8 cellular contexts compared by ENCODE assay signal in the genomic region with DNA sequence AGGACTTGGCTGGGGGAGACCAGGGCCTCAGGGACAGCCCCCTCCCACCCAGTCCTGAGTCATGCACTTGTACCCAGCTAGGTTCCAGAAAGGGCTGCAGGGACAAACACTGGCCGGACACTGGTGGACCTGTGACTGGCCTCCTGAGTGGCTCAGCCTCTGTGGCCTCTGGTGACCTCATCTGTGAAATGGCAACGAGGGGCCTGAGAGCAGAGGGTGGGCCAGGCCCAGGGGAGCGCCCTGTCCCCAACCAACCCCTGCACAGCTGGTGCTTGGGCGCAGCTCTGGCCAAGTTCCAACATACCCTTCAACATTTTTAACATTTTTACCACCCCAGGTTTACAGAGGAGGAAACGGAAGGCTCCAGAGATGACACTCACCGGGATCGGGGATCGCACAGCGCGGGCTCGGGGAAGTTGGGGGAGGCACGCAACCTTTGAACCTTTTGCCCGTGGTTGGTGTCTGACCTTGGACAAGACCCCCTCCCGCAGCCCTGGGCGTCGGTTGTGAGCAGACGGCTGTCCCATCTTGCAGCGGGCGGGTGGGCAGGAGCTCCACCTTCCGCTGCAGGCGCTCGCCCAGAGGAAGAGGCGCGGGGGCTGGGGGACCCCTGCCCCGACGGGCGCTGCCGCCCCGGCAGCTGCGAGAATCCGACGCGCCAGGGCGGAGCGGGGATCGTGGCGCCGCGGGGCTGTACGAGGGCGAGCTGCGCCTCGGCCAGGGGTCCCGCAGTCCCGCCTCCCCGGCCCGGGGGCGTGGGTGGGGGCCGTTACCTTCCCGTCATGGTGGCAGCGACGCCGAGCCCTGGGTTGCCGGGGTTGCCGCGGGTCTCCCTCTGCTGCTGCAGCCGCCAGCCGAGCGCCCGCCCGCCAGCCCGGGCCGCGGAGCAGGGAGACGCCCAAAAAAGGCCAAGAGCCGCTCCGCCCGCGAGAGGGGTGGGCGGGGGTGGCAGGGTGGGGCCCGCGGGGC. TPM values are rescaled to one million over a fixed set of nuclear protein-coding genes. Genes with fewer than 3 reads are reported as not detected.
DNase-seq lines count a peak whose midpoint lies in the region; ATAC-seq, FAIRE-seq and TF ChIP-seq lines count a peak whose summit lies in the region.

No MANE protein-coding gene starts in this region.

- H3K9me3 ChIP-seq in AG04450 (ENCODE audit: control insufficient read depth, insufficient read depth, low read length): no peaks in the 10 kb centered on the region; the same call in 1 of the 2 replicates
- H3K9me3 ChIP-seq in adipocyte (ENCODE audit: control insufficient read depth, low read length): no peaks in the 10 kb centered on the region
- H3K9me3 ChIP-seq in iPS DF 6.9 (ENCODE audit: control insufficient read depth, insufficient read depth, low read length): no peaks in the 10 kb centered on the region

- no peak for FAIRE-seq in HTR-8/SVneo (lab: Jason Lieb, UNC)

- H3K4me3 ChIP-seq in AG04450 (ENCODE audit: low read depth, low read length): peak overlapping the region; percentile 63
- peak overlapping the region; percentile 85 for H3K4me3 ChIP-seq in adipocyte (ENCODE audit: low read length)
- peak overlapping the region; percentile 67; the same call in 1 of the 2 replicates for H3K4me3 ChIP-seq in iPS DF 6.9 (ENCODE audit: low read length)
- H3K4me3 ChIP-seq in skeletal muscle cell (ENCODE audit: low read depth, low read length): peak overlapping the region; percentile 43

- no CpG with 5 or more reads among the region's 72 CpGs for WGBS in iPS DF 6.9 (ENCODE audit: insufficient coverage, insufficient read length)

- no peak for DNase-seq in AG04450 (ENCODE audit: low read depth, low spot score)
- DNase-seq in HTR-8/SVneo (ENCODE audit: insufficient read length, low spot score): peak; percentile 48
- DNase-seq in adipocyte (ENCODE audit: low read depth): peak; percentile 68
- no peak for DNase-seq in iPS DF 6.9 (ENCODE audit: low read depth, low spot score)
- DNase-seq in skeletal muscle cell (ENCODE audit: low read depth): no peak
- DNase-seq in inferior parietal cortex (ENCODE audit: extremely low spot score): no peak
- DNase-seq in NK-92 (lab: John Stamatoyannopoulos, UW; ENCODE audit: unreplicated experiment): no peak

- CTCF ChIA-PET in AG04450 (lab: Charles Lee): no interaction called here

- H3K27me3 ChIP-seq in AG04450 (ENCODE audit: control insufficient read depth, insufficient read depth, low read length): peaks cover 17% of the 10 kb centered on the region
- peaks cover 26% of the 10 kb centered on the region for H3K27me3 ChIP-seq in adipocyte (replicated peaks; ENCODE audit: control insufficient read depth, insufficient read depth, low read length)
- H3K27me3 ChIP-seq in iPS DF 6.9 (ENCODE audit: control insufficient read depth, insufficient read depth, low read length): peaks cover 15% of the 10 kb centered on the region; the same call in 1 of the 2 replicates

- peaks cover 46% of the 10 kb centered on the region for H3K4me1 ChIP-seq in adipocyte (ENCODE audit: control insufficient read depth, insufficient read depth, low read length)
- peaks cover 6% of the 10 kb centered on the region; the same call in 1 of the 2 replicates for H3K4me1 ChIP-seq in iPS DF 6.9 (ENCODE audit: control insufficient read depth, insufficient read depth, low read length)

- peak overlapping the region; percentile 91 for H3K9ac ChIP-seq in adipocyte (ENCODE audit: low read length)

- H3K27ac ChIP-seq in AG04450 (ENCODE audit: low read depth, low read length) (no peak overlapping the region), iPS DF 6.9 (ENCODE audit: low read length) (no peak overlapping the region)

- POLR2A ChIA-PET in AG04450 (lab: Yijun Ruan, JAX): interaction anchor here (1.0 to 1.3 kb wide), 3 partner anchors 89 to 380 kb away, joined by 3 to 7 read pairs (median 3); a partner anchor contains a TSS

- no peak for TF ChIP-seq CTCF in AG04450 (IDR thresholded peaks at IDR 0.05; ENCODE audit: low read depth, low read length)

- H3K36me3 ChIP-seq in adipocyte (ENCODE audit: control insufficient read depth, insufficient read depth, low read length, severe bottlenecking) (no peaks in the 10 kb centered on the region), iPS DF 6.9 (ENCODE audit: control insufficient read depth, insufficient read depth, low read length) (no peaks in the 10 kb centered on the region)

- no peak for ATAC-seq in HG03342 (IDR thresholded peaks at IDR 0.05; ENCODE audit: unreplicated experiment)

RNA-seq across cellular contexts. Expression of a gene that starts 0.8 kb away (rescaled TPM):
- polyA plus RNA-seq in AG04450 (2011; rRNA removed): 6.3 and 8.7 TPM in 2 replicates
- 11.4 and 15.3 TPM in 2 replicates for polyA minus RNA-seq in AG04450 (2011; rRNA and poly(A)+ RNA removed)

RNA-seq across cellular contexts. Expression of a gene that starts 26.8 kb away (rescaled TPM):
- 4.3 and 5.3 TPM in 2 replicates for polyA plus RNA-seq in AG04450 (2011; rRNA removed)
- 2.6 and 3.0 TPM in 2 replicates for polyA minus RNA-seq in AG04450 (2011; rRNA and poly(A)+ RNA removed)

RNA-seq across cellular contexts. Expression of a gene that starts 28.6 kb away (rescaled TPM):
- polyA plus RNA-seq in AG04450 (2011; rRNA removed): not detected in 2 replicates
- not detected in 2 replicates for polyA minus RNA-seq in AG04450 (2011; rRNA and poly(A)+ RNA removed)

Comparison
In these comparisons a context has a peak if more than half of its experiments do, and no peak if none do; other contexts are left out.
1. DNase-seq: peak in HTR-8/SVneo (single experiment) and adipocyte (single experiment); none in AG04450 (single experiment), iPS DF 6.9 (single experiment), skeletal muscle cell (single experiment), inferior parietal cortex (single experiment) and NK-92 (single experiment).
2. Peak in every context shown above with its lines, with median percentiles within 50 percentile points of each other: H3K4me3 ChIP-seq.